In genomic region chr1:45327644-45328515, GRCh38 we compare ENCODE assay signal across 9 cellular contexts. TPM values are rescaled to one million over a fixed set of nuclear protein-coding genes. Genes with fewer than 3 reads are reported as not detected.
DNase-seq lines count a peak whose midpoint lies in the region; TF ChIP-seq lines count a peak whose summit lies in the region.
"Had no signal": no experiment of that assay in that cellular context is flagged by ENCODE, and none has a peak within 500 bp of the region (broad histone marks: within the 10 kb centered on the region; RNA-seq: fewer than 3 reads in every experiment).

No MANE protein-coding gene starts in this region.

- no peaks in the 10 kb centered on the region for H3K9me2 ChIP-seq in OCI-LY7 (ENCODE audit: insufficient read depth, low read length)

- H3K4ac ChIP-seq in mesenchymal stem cell (ENCODE audit: low read depth in 1 of 2, low read length in 2 of 2): no peak overlapping the region

- no peak for TF ChIP-seq EP300 in suprapubic skin (IDR thresholded peaks at IDR 0.05)

- no peak overlapping the region for H4K8ac ChIP-seq in mesenchymal stem cell (ENCODE audit: low read length)

- peaks cover 34% of the 10 kb centered on the region for H3K4me1 ChIP-seq in OCI-LY7 (ENCODE audit: insufficient read depth, low read length, poor library complexity, severe bottlenecking)
- peaks cover 4 to 13% of the 10 kb centered on the region in 2 donors for H3K4me1 ChIP-seq in esophagus (ENCODE audit: control insufficient read depth in 2 of 2, insufficient read depth in 2 of 2, low read length in 1 of 2)
- peaks cover 16% of the 10 kb centered on the region for H3K4me1 ChIP-seq in suprapubic skin
- no peaks in the 10 kb centered on the region for H3K4me1 ChIP-seq in SJCRH30
- peaks cover 5% of the 10 kb centered on the region for H3K4me1 ChIP-seq in mesenchymal stem cell (ENCODE audit: control insufficient read depth, insufficient read depth, low read depth, low read length)

- POLR2A ChIA-PET in OCI-LY7 (lab: Charles Lee): interaction anchor here (0.8 to 7.5 kb wide), 9 partner anchors 8 to 316 kb away, joined by 3 to 45 read pairs (median 4); partner anchors contain the start of genes HECTD3, MUTYH, TOE1 and UROD

- H2BK5ac ChIP-seq in mesenchymal stem cell (ENCODE audit: low read depth, low read length, poor library complexity, severe bottlenecking): no peak overlapping the region

- peaks cover 12% of the 10 kb centered on the region for H3K27me3 Mint-ChIP-seq in activated naive CD4-positive, alpha-beta T cell treated with anti-CD3 and anti-CD28 coated beads, Interleukin-2, amount 10 ng/mL, durations not matched to agents 7 days and 5 days

- 63 to 70% methylated on average over 17 to 19 of the region's 19 CpGs for WGBS in esophagus, 2 donors
- 63% methylated on average over 2 of the region's 19 CpGs for WGBS in suprapubic skin
- 76% methylated on average over 18 of the region's 19 CpGs for WGBS in mesenchymal stem cell

- H4K20me1 ChIP-seq in OCI-LY7 (ENCODE audit: insufficient read depth, low read length): no peaks in the 10 kb centered on the region

- H2BK15ac ChIP-seq in mesenchymal stem cell (ENCODE audit: low read depth, poor library complexity, severe bottlenecking): no peak overlapping the region

- peaks cover 6% of the 10 kb centered on the region for H3K36me3 Mint-ChIP-seq in activated naive CD4-positive, alpha-beta T cell treated with anti-CD3 and anti-CD28 coated beads, Interleukin-2, amount 10 ng/mL, durations not matched to agents 7 days and 5 days

- H3K79me1 ChIP-seq in mesenchymal stem cell (replicated peaks; ENCODE audit: low read length, poor library complexity, severe bottlenecking): peaks cover 2% of the 10 kb centered on the region

- H3K27ac Mint-ChIP-seq in activated naive CD4-positive, alpha-beta T cell treated with anti-CD3 and anti-CD28 coated beads, Interleukin-2, amount 10 ng/mL, durations not matched to agents 7 days and 5 days: peak overlapping the region; percentile 69

- peaks cover 12% of the 10 kb centered on the region for H3K36me3 ChIP-seq in OCI-LY7 (ENCODE audit: insufficient read depth, low read length)
- H3K36me3 ChIP-seq in esophagus (ENCODE audit: control insufficient read depth in 2 of 2, insufficient read depth in 2 of 2, low read length in 1 of 2): peaks cover 0 to 14% of the 10 kb centered on the region in 2 donors
- H3K36me3 ChIP-seq in suprapubic skin: peaks cover 34% of the 10 kb centered on the region
- H3K36me3 ChIP-seq in SJCRH30: peaks cover 5% of the 10 kb centered on the region; the same call in 1 of the 2 replicates
- H3K36me3 ChIP-seq in mesenchymal stem cell (ENCODE audit: control insufficient read depth in 1 of 2, insufficient read depth in 2 of 2, low read depth in 1 of 2, low read length in 2 of 2): peaks cover 26 to 46% of the 10 kb centered on the region in 2 experiments

- no peak overlapping the region for H3K9ac ChIP-seq in mesenchymal stem cell (ENCODE audit: low read length)

- H2BK12ac ChIP-seq in mesenchymal stem cell (ENCODE audit: low read length in 2 of 2): no peak overlapping the region

- TF ChIP-seq POLR2A in suprapubic skin (IDR thresholded peaks at IDR 0.05): no peak

- peak overlapping the region; percentile 78 for H3K4me3 Mint-ChIP-seq in activated naive CD4-positive, alpha-beta T cell treated with anti-CD3 and anti-CD28 coated beads, Interleukin-2, amount 10 ng/mL, durations not matched to agents 7 days and 5 days

- peak overlapping the region; percentile 71 for H3K4me3 ChIP-seq in OCI-LY7 (ENCODE audit: low read depth, low read length, poor library complexity, severe bottlenecking)
- peak overlapping the region; percentile 43 to 53 for H3K4me3 ChIP-seq in esophagus (ENCODE audit: low read depth in 1 of 2, low read length in 2 of 2)
- peak overlapping the region; percentile 54 for H3K4me3 ChIP-seq in suprapubic skin
- H3K4me3 ChIP-seq in SJCRH30: no peak overlapping the region
- peak overlapping the region in 1 of 2 experiments; percentile 84 for H3K4me3 ChIP-seq in mesenchymal stem cell (ENCODE audit: insufficient read depth in 1 of 2, low read depth in 1 of 2, low read length in 2 of 2)

- BruUV-seq in OCI-LY7 (replicated peaks; lab: Mats Ljungman, UMichigan): no TSS peak

- no peak overlapping the region for H3K23ac ChIP-seq in mesenchymal stem cell (ENCODE audit: low read length in 2 of 2)

- H3K4me1 Mint-ChIP-seq in activated naive CD4-positive, alpha-beta T cell treated with anti-CD3 and anti-CD28 coated beads, Interleukin-2, amount 10 ng/mL, durations not matched to agents 7 days and 5 days: peaks cover 30% of the 10 kb centered on the region

- peak overlapping the region; percentile 23; the same call in 1 of the 2 replicates for H2AFZ ChIP-seq in OCI-LY7 (ENCODE audit: low read length)
- H2AFZ ChIP-seq in mesenchymal stem cell (ENCODE audit: low read depth, low read length): no peak overlapping the region

- intact Hi-C loops in OCI-LY7 (cut with micrococcal nuclease; ENCODE audit: unreplicated experiment): loop anchor here (1.0 to 2.0 kb wide), 2 partner anchors 11 to 23 kb away; no protein-coding TSS in a partner anchor

- H3K14ac ChIP-seq in mesenchymal stem cell (ENCODE audit: low read length in 2 of 2): no peak overlapping the region

- H3K9me3 Mint-ChIP-seq in activated naive CD4-positive, alpha-beta T cell treated with anti-CD3 and anti-CD28 coated beads, Interleukin-2, amount 10 ng/mL, durations not matched to agents 7 days and 5 days: no peaks in the 10 kb centered on the region

- TF ChIP-seq CTCF in OCI-LY7 (conservative IDR thresholded peaks at IDR 0.05; ENCODE audit: low read length) (peak; percentile 42), suprapubic skin (IDR thresholded peaks at IDR 0.05) (no peak)

- H3K27me3 ChIP-seq in esophagus (ENCODE audit: control insufficient read depth in 1 of 2, insufficient read depth in 2 of 2, low read length in 2 of 2): no peaks in the 10 kb centered on the region
- H3K27me3 ChIP-seq in suprapubic skin: no peaks in the 10 kb centered on the region
- no peaks in the 10 kb centered on the region for H3K27me3 ChIP-seq in SJCRH30
- peaks cover 0 to 5% of the 10 kb centered on the region in 2 experiments for H3K27me3 ChIP-seq in mesenchymal stem cell (ENCODE audit: control insufficient read depth in 1 of 2, insufficient read depth in 1 of 2, low read length in 2 of 2)

- peak; percentile 26 for DNase-seq in activated naive CD4-positive, alpha-beta T cell treated with anti-CD3 and anti-CD28 coated beads, Interleukin-2, amount 10 ng/mL, durations not matched to agents 7 days and 5 days
- DNase-seq in activated naive CD4-positive, alpha-beta T cell treated with anti-CD3 and anti-CD28 coated beads, Interleukin-2, amount 50 U/mL, for 16 hours: no peak
- DNase-seq in OCI-LY7 (ENCODE audit: low spot score) (peak; percentile 62), suprapubic skin (ENCODE audit: low spot score in 2 of 2) (peak in 1 of 2 donors; percentile 53), SJCRH30 (no peak), mesenchymal stem cell (no peak), NCI-H1048 (lab: John Stamatoyannopoulos, UW) (no peak)
- DNase-seq: NCI-H1930 had no signal

- H3K4me2 ChIP-seq in OCI-LY7 (ENCODE audit: low read length) (peak overlapping the region; percentile 86), mesenchymal stem cell (ENCODE audit: low read length, poor library complexity, severe bottlenecking) (no peak overlapping the region)

- no peak overlapping the region for H2AK5ac ChIP-seq in mesenchymal stem cell (ENCODE audit: low read length, severe bottlenecking)

- H3K79me2 ChIP-seq in OCI-LY7 (ENCODE audit: insufficient read depth, low read depth, low read length): peaks cover 7% of the 10 kb centered on the region; the same call in 1 of the 2 replicates

- no peak overlapping the region for H3K18ac ChIP-seq in mesenchymal stem cell (ENCODE audit: low read depth in 1 of 2, low read length in 2 of 2)

- H4K91ac ChIP-seq in mesenchymal stem cell (ENCODE audit: low read length): no peak overlapping the region

- H3K9me3 ChIP-seq in OCI-LY7 (ENCODE audit: low read length) (no peaks in the 10 kb centered on the region), esophagus (ENCODE audit: control insufficient read depth in 2 of 2, insufficient read depth in 1 of 2, low read depth in 1 of 2, low read length in 1 of 2) (no peaks in the 10 kb centered on the region), suprapubic skin (no peaks in the 10 kb centered on the region), SJCRH30 (replicated peaks) (0 out of 2 replicates have a peak, but pooled peaks cover 3% of the 10 kb centered on the region), mesenchymal stem cell (ENCODE audit: control insufficient read depth, low read length) (no peaks in the 10 kb centered on the region)

- CTCF ChIA-PET in activated naive CD4-positive, alpha-beta T cell treated with anti-CD3 and anti-CD28 coated beads, Interleukin-2, amount 10 ng/mL, durations not matched to agents 7 days and 5 days (lab: Charles Lee): interaction anchor here (1.2 to 2.0 kb wide), 2 partner anchors 12 to 24 kb away, joined by 4 to 6 read pairs; partner anchors contain the start of gene TOE1
- CTCF ChIA-PET in OCI-LY7 (lab: Charles Lee; ENCODE audit: unreplicated experiment): interaction anchor here (0.6 kb wide), 2 partner anchors 25 to 194 kb away, joined by 3 to 7 read pairs; partner anchors contain the start of gene PRDX1

- H2BK120ac ChIP-seq in mesenchymal stem cell (ENCODE audit: low read depth, low read length): no peak overlapping the region

- H3K27ac ChIP-seq in OCI-LY7 (ENCODE audit: low read depth, low read length, poor library complexity, severe bottlenecking): peak overlapping the region; percentile 57
- H3K27ac ChIP-seq in esophagus (ENCODE audit: low read depth in 2 of 2, low read length in 1 of 2): no peak overlapping the region
- H3K27ac ChIP-seq in suprapubic skin: no peak overlapping the region
- no peak overlapping the region for H3K27ac ChIP-seq in SJCRH30
- H3K27ac ChIP-seq in mesenchymal stem cell (ENCODE audit: low read length, poor library complexity, severe bottlenecking): no peak overlapping the region

RNA-seq across cellular contexts. Expression of gene HPDL, which starts 1.2 kb away (rescaled TPM):
- total RNA-seq in OCI-LY7 (2014; rRNA removed; shearing (Covaris generic)): 25.2 and 27.1 TPM in 2 replicates
- 21.9 and 25.8 TPM in 2 replicates for total RNA-seq in OCI-LY7 (2022)
- polyA plus RNA-seq in esophagus: 1 to 10 TPM; 2.7 to 5.2 TPM
- total RNA-seq in suprapubic skin: 1 to 10 TPM in 3 of 4 donors, not detected in 1; 1.1 to 3.3 (median 2.7) TPM
- total RNA-seq in SJCRH30 (2014; rRNA removed; shearing (Covaris generic)): not detected in 2 replicates
- 0.17 TPM for polyA plus RNA-seq in mesenchymal stem cell (2013, experiment 1 of 2)
- polyA plus RNA-seq in mesenchymal stem cell (2013, experiment 2 of 2): 0.21 TPM

RNA-seq across cellular contexts. Expression of gene TOE1, which starts 12.1 kb away (rescaled TPM):
- total RNA-seq in OCI-LY7 (2014; rRNA removed; shearing (Covaris generic)): 23.7 and 30.2 TPM in 2 replicates
- 22.1 and 24.4 TPM in 2 replicates for total RNA-seq in OCI-LY7 (2022)
- polyA plus RNA-seq in esophagus: 1 to 10 TPM; 4.4 to 8.0 TPM
- total RNA-seq in suprapubic skin: 1 to 10 TPM; 5.5 to 8.5 (median 8.5) TPM
- total RNA-seq in SJCRH30 (2014; rRNA removed; shearing (Covaris generic)): 28.7 and 30.0 TPM in 2 replicates
- polyA plus RNA-seq in mesenchymal stem cell (2013, experiment 1 of 2): 5.0 TPM
- 4.2 TPM for polyA plus RNA-seq in mesenchymal stem cell (2013, experiment 2 of 2)

RNA-seq across cellular contexts. Expression of gene MUTYH, which starts 12.4 kb away (rescaled TPM):
- 46.6 and 52.6 TPM in 2 replicates for total RNA-seq in OCI-LY7 (2014; rRNA removed; shearing (Covaris generic))
- total RNA-seq in OCI-LY7 (2022): 69.7 and 70.1 TPM in 2 replicates
- 10 to 100 TPM; 12.2 to 21.8 TPM for polyA plus RNA-seq in esophagus
- total RNA-seq in suprapubic skin: 10 to 100 TPM; 22.1 to 38.2 (median 30.7) TPM
- 12.0 and 17.1 TPM in 2 replicates for total RNA-seq in SJCRH30 (2014; rRNA removed; shearing (Covaris generic))
- 5.7 TPM for polyA plus RNA-seq in mesenchymal stem cell (2013, experiment 1 of 2)
- 4.7 TPM for polyA plus RNA-seq in mesenchymal stem cell (2013, experiment 2 of 2)

Comparison
In these comparisons a context has a peak if more than half of its experiments do, and no peak if none do; other contexts are left out.
1. DNase-seq: peak in activated naive CD4-positive, alpha-beta T cell treated with anti-CD3 and anti-CD28 coated beads, Interleukin-2, amount 10 ng/mL, durations not matched to agents 7 days and 5 days (single experiment) and OCI-LY7 (single experiment); none in activated naive CD4-positive, alpha-beta T cell treated with anti-CD3 and anti-CD28 coated beads, Interleukin-2, amount 50 U/mL, for 16 hours (single experiment), SJCRH30 (0 of 2), mesenchymal stem cell (single experiment) and NCI-H1048 (single experiment).
2. RNA of gene HPDL, which starts 1.2 kb away (total RNA-seq): 21.9 to 27.1 TPM in OCI-LY7; 1.1 to 3.3 TPM in suprapubic skin and not detected in SJCRH30; every median in the first group is over 4 times any median in the second.